In the genomic region with DNA sequence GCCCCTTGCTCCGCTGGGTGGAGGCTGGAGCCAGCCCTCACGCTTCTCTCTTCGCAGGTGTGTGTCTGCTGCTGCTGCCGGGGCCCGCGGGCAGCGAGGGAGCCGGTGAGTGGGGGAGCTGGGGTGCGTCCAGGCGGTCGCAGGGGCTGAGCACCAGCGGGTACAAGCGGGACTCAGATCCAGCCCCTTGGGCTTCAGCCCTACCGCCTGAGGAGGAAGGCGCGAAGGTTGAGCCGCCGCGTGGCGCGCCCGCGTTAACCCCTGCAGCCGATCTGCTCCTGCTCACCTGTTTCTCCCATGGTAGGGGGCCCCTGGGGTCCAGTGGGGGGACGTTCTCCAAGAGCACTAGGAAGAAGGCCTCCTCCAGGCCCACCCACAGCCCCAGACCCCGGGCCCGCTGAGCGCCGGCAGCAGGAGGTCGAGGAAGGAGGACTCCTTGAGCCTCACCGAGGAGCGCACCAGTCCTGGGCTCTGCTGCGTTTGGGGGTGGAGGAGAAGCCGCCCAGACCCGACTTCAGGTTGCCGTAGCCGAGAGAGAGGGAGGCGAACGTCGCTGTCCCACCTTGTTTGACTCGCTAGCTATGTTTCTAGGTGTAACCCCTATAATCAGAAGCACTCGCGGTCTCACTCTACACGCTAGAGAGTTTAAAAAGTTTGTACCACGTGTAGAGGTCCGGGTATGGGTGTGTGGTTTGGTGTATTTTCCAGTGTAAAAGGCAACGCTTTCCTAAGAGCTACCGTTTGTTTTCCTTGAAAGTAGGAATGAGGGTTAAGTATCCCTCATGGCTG, we compare ENCODE assay signal across 8 cellular contexts. TPM values are rescaled to one million over a fixed set of nuclear protein-coding genes. Genes with fewer than 3 reads are reported as not detected.
DNase-seq lines count a peak whose midpoint lies in the region; ATAC-seq and TF ChIP-seq lines count a peak whose summit lies in the region.

No MANE protein-coding gene starts in this region.

- H3K9me3 ChIP-seq in esophagus muscularis mucosa = no peaks in the 10 kb centered on the region
- no peaks in the 10 kb centered on the region for H3K9me3 ChIP-seq in neuron (ENCODE audit: low read length)

- ATAC-seq in GM19023 (IDR thresholded peaks at IDR 0.05; ENCODE audit: unreplicated experiment) (peak; percentile 37), HG03103 (IDR thresholded peaks at IDR 0.05; ENCODE audit: low read depth, unreplicated experiment) (peak; percentile 21)

- TF ChIP-seq EP300 in esophagus muscularis mucosa (IDR thresholded peaks at IDR 0.05) = no peak

- 1% methylated on average over 11 of the region's 48 CpGs for WGBS in esophagus muscularis mucosa

- H3K4me1 ChIP-seq in esophagus muscularis mucosa (peaks cover 14 to 23% (median 20%) of the 10 kb centered on the region in 4 donors), neuron (ENCODE audit: insufficient read depth, low read length) (no peaks in the 10 kb centered on the region)

- intact Hi-C loops in esophagus muscularis mucosa (cut with DNase I) = no loop called here

- TF ChIP-seq CTCF in AG09309 (IDR thresholded peaks at IDR 0.05; ENCODE audit: control insufficient read depth, insufficient read depth, low read depth, low read length, missing control alignments) (no peak), WI38 (IDR thresholded peaks at IDR 0.05; ENCODE audit: low read depth, low read length) (no peak), esophagus muscularis mucosa (IDR thresholded peaks at IDR 0.05) (no peak)

- peak overlapping the region; percentile 99 for H2AFZ ChIP-seq in neuron (ENCODE audit: low read depth, low read length)

- H3K4me3 ChIP-seq in AG09309 (ENCODE audit: control insufficient read depth, low read depth, low read length) (peak overlapping the region; percentile 34; the same call in 1 of the 2 replicates), WI38 (ENCODE audit: low read depth, low read length) (peak overlapping the region; percentile 55), esophagus muscularis mucosa (peak overlapping the region; percentile 60 to 64 (median 61)), neuron (ENCODE audit: low read length) (peak overlapping the region; percentile 59)

- TF ChIP-seq POLR2A in esophagus muscularis mucosa (IDR thresholded peaks at IDR 0.05; ENCODE audit: low read depth) = no peak

- no peak overlapping the region for H3K27ac ChIP-seq in esophagus muscularis mucosa (replicated peaks in 1 of 4)

- H3K27me3 ChIP-seq in esophagus muscularis mucosa (peaks cover 6 to 43% (median 22%) of the 10 kb centered on the region in 4 donors), neuron (ENCODE audit: insufficient read depth, low read length) (peaks cover 28% of the 10 kb centered on the region)

- H3K36me3 ChIP-seq in esophagus muscularis mucosa = no peaks in the 10 kb centered on the region
- H3K36me3 ChIP-seq in neuron (ENCODE audit: insufficient read depth, low read length) = no peaks in the 10 kb centered on the region

- no peak for DNase-seq in AG09309 (ENCODE audit: low read depth)
- no peak for DNase-seq in esophagus muscularis mucosa (ENCODE audit: extremely low spot score)
- no peak for DNase-seq in AG08396 (ENCODE audit: low spot score)
- DNase-seq in Ammon's horn (ENCODE audit: low spot score) = no peak

RNA-seq across cellular contexts. Expression of gene COCH, which starts 0.8 kb away (rescaled TPM):
- total RNA-seq in esophagus muscularis mucosa = 1 to 10 TPM in 3 of 4 donors, under 1 TPM in 1; 0.42 to 4.5 (median 3.0) TPM
